Comparison of ENCODE assay signal across 15 cellular contexts in the genomic region with DNA sequence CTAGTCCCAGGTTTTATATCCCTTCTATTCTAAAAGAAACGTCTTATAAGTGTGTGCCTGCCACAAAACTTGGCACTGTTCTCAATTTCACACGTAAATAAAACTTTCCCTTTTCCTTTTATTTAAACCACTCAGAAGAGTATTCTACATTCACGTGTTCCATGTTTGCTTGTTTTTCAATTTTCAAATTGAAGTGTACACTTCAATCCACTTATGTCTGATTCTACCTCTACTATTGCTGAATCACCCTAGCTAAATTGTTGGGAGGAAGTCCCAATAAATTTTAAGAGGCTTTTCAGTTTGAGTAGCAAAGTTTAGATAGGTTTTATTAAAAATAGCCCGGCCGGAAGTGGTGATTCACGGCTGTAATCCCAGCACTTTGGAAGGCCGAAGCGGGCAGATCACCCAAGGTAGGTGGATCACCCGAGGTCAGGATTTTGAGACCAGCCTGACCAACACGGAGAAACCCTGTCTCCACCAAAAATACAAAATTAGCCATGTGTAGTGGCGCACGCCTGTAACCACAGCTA.
DNase-seq lines count a peak whose midpoint lies in the region; ATAC-seq and TF ChIP-seq lines count a peak whose summit lies in the region.
"Had no signal": no experiment of that assay in that cellular context is flagged by ENCODE, and none has a peak within 500 bp of the region (broad histone marks: within the 10 kb centered on the region; RNA-seq: fewer than 3 reads in every experiment).

No MANE protein-coding gene starts in this region.

- H3K4me1 Mint-ChIP-seq in CD8-positive, alpha-beta T cell (ENCODE audit: low read depth): no peaks in the 10 kb centered on the region
- H3K4me1 Mint-ChIP-seq: IgD-negative memory B cell had no signal

- TF ChIP-seq CTCF in OCI-LY7 (conservative IDR thresholded peaks at IDR 0.05; ENCODE audit: low read length) (no peak), lower lobe of right lung (IDR thresholded peaks at IDR 0.05) (no peak)
- no peak for TF ChIP-seq CTCF in CD8-positive, alpha-beta T cell (IDR thresholded peaks at IDR 0.05)

- no TSS peak for BruUV-seq in OCI-LY7 (replicated peaks; lab: Mats Ljungman, UMichigan)

- H3K79me2 ChIP-seq in OCI-LY7 (ENCODE audit: insufficient read depth, low read depth, low read length): no peaks in the 10 kb centered on the region

- ATAC-seq in lower lobe of right lung: peak; percentile 72 to 83
- no peak for ATAC-seq in CD8-positive, alpha-beta T cell
- ATAC-seq: A549, GM23338 had no signal

- H3K36me3 ChIP-seq in OCI-LY7 (ENCODE audit: insufficient read depth, low read length) (no peaks in the 10 kb centered on the region), lower lobe of right lung (no peaks in the 10 kb centered on the region)
- no peaks in the 10 kb centered on the region for H3K36me3 ChIP-seq in CD8-positive, alpha-beta T cell (ENCODE audit: insufficient read depth, low read length)
- H3K36me3 ChIP-seq: BE2C had no signal

- no peak overlapping the region for H3K27ac Mint-ChIP-seq in CD8-positive, alpha-beta T cell
- H3K27ac Mint-ChIP-seq: CD4-positive, alpha-beta memory T cell; GM23338; H9 had no signal

- H2AFZ ChIP-seq in OCI-LY7 (ENCODE audit: low read length): peak overlapping the region; percentile 15; the same call in 1 of the 2 replicates
- H2AFZ ChIP-seq: GM23338 had no signal

- POLR2A ChIA-PET in OCI-LY7 (lab: Charles Lee): interaction anchor here (0.6 to 1.2 kb wide), 3 partner anchors 9 to 13 kb away, joined by 3 to 6 read pairs (median 5); no protein-coding TSS in a partner anchor
- POLR2A ChIA-PET in CD8-positive, alpha-beta T cell (lab: Charles Lee): no interaction called here

- H3K4me2 ChIP-seq in OCI-LY7 (ENCODE audit: low read length): no peak overlapping the region
- H3K4me2 ChIP-seq: A549, GM23338 had no signal

- H3K27ac ChIP-seq in OCI-LY7 (ENCODE audit: low read depth, low read length, poor library complexity, severe bottlenecking) (no peak overlapping the region), lower lobe of right lung (no peak overlapping the region)
- no peak overlapping the region for H3K27ac ChIP-seq in CD8-positive, alpha-beta T cell (ENCODE audit: low read depth, low read length)
- H3K27ac ChIP-seq: A549, C4-2B had no signal

- H3K36me3 Mint-ChIP-seq in CD8-positive, alpha-beta T cell: no peaks in the 10 kb centered on the region
- H3K36me3 Mint-ChIP-seq: CD4-positive, alpha-beta memory T cell; IgD-negative memory B cell had no signal

- DNase-seq in A172 (ENCODE audit: low spot score) (peak; percentile 14), M059J (ENCODE audit: low read depth) (peak; percentile 3), OCI-LY7 (ENCODE audit: low spot score) (no peak), lower lobe of right lung (no peak), T-helper 2 cell (no peak), putamen (ENCODE audit: low spot score) (no peak)
- no peak for DNase-seq in CD8-positive, alpha-beta T cell
- DNase-seq: BE2C; CD4-positive, alpha-beta memory T cell; COR-L47; H9 had no signal

- no peaks in the 10 kb centered on the region for H3K9me3 ChIP-seq in OCI-LY7 (ENCODE audit: low read length)
- no peaks in the 10 kb centered on the region for H3K9me3 ChIP-seq in lower lobe of right lung
- no peaks in the 10 kb centered on the region for H3K9me3 ChIP-seq in CD8-positive, alpha-beta T cell (ENCODE audit: low read length)
- H3K9me3 ChIP-seq: A549, BE2C had no signal

- no peaks in the 10 kb centered on the region for H3K27me3 ChIP-seq in lower lobe of right lung (ENCODE audit: low read depth)
- H3K27me3 ChIP-seq in CD8-positive, alpha-beta T cell (ENCODE audit: insufficient read depth, low read length): no peaks in the 10 kb centered on the region
- H3K27me3 ChIP-seq: BE2C had no signal

- H3K4me3 ChIP-seq in OCI-LY7 (ENCODE audit: low read depth, low read length, poor library complexity, severe bottlenecking) (no peak overlapping the region), lower lobe of right lung (no peak overlapping the region)
- no peak overlapping the region for H3K4me3 ChIP-seq in CD8-positive, alpha-beta T cell (ENCODE audit: low read depth, low read length)
- H3K4me3 ChIP-seq: A549, GM23338 had no signal

- H3K9me3 Mint-ChIP-seq in CD8-positive, alpha-beta T cell: no peaks in the 10 kb centered on the region
- H3K9me3 Mint-ChIP-seq: GM23338, H9 had no signal

- no peaks in the 10 kb centered on the region for H3K9me2 ChIP-seq in OCI-LY7 (ENCODE audit: insufficient read depth, low read length)

- no peaks in the 10 kb centered on the region for H4K20me1 ChIP-seq in OCI-LY7 (ENCODE audit: insufficient read depth, low read length)

- no peaks in the 10 kb centered on the region for H3K27me3 Mint-ChIP-seq in CD8-positive, alpha-beta T cell (ENCODE audit: low read depth)
- H3K27me3 Mint-ChIP-seq: CD4-positive, alpha-beta memory T cell; IgD-negative memory B cell had no signal

- H3K4me1 ChIP-seq in OCI-LY7 (ENCODE audit: insufficient read depth, low read length, poor library complexity, severe bottlenecking) (no peaks in the 10 kb centered on the region), lower lobe of right lung (no peaks in the 10 kb centered on the region)
- no peaks in the 10 kb centered on the region for H3K4me1 ChIP-seq in CD8-positive, alpha-beta T cell (ENCODE audit: insufficient read depth, low read length)
- H3K4me1 ChIP-seq: A549, BE2C had no signal

- intact Hi-C loops in OCI-LY7 (cut with micrococcal nuclease; ENCODE audit: unreplicated experiment) (loop anchor here (10.0 kb wide), 2 partner anchors 258 to 1862 kb away; no protein-coding TSS in a partner anchor), lower lobe of right lung (cut with DNase I) (no loop called here)
- intact Hi-C loops in CD8-positive, alpha-beta T cell (cut with DNase I, micrococcal nuclease): no loop called here

- no peak overlapping the region for H3K4me3 Mint-ChIP-seq in CD8-positive, alpha-beta T cell
- H3K4me3 Mint-ChIP-seq: CD4-positive, alpha-beta memory T cell; GM23338; H9; IgD-negative memory B cell had no signal

- CTCF ChIA-PET in OCI-LY7 (lab: Charles Lee; ENCODE audit: unreplicated experiment): no interaction called here
- CTCF ChIA-PET in CD8-positive, alpha-beta T cell (lab: Charles Lee): no interaction called here

Comparison
In these comparisons a context has a peak if more than half of its experiments do, and no peak if none do; other contexts are left out.
1. DNase-seq: peak in A172 (single experiment) and M059J (single experiment); none in OCI-LY7 (single experiment), lower lobe of right lung (single experiment), T-helper 2 cell (0 of 5), putamen (single experiment) and CD8-positive, alpha-beta T cell (0 of 7).